Comparison of ENCODE assay signal across 8 cellular contexts in genomic region chr9:137590123-137590468, GRCh38. TPM values are rescaled to one million over a fixed set of nuclear protein-coding genes. Genes with fewer than 3 reads are reported as not detected.
DNase-seq lines count a peak whose midpoint lies in the region; ATAC-seq and TF ChIP-seq lines count a peak whose summit lies in the region.

No MANE protein-coding gene starts in this region.

- DNase-seq in MM.1S (no peak), fibroblast of the aortic adventitia (ENCODE audit: low read depth) (no peak), cerebellum (ENCODE audit: low spot score) (no peak)
- DNase-seq in stimulated activated effector memory CD8-positive, alpha-beta T cell treated with anti-CD3 and anti-CD28 coated beads, Interleukin-12 subunit alpha, Interleukin-12 subunit beta, amount 100 ng/mL, for 72 hours (ENCODE audit: low spot score in 2 of 2), result no peak

- peaks cover 36% of the 10 kb centered on the region for H3K79me2 ChIP-seq in MM.1S (ENCODE audit: low read length)

- H3K9me3 Mint-ChIP-seq in stimulated activated effector memory CD8-positive, alpha-beta T cell treated with anti-CD3 and anti-CD28 coated beads, Interleukin-12 subunit alpha, Interleukin-12 subunit beta, amount 100 ng/mL, for 72 hours, result no peaks in the 10 kb centered on the region

- H3K36me3 ChIP-seq in MM.1S (replicated peaks; ENCODE audit: insufficient read depth, low read length), result peaks cover 6% of the 10 kb centered on the region; the same call in 1 of the 2 replicates

- H4K20me1 ChIP-seq in MM.1S (ENCODE audit: insufficient read depth, low read length), result no peaks in the 10 kb centered on the region; the same call in 1 of the 2 replicates

- no peaks in the 10 kb centered on the region for H3K27me3 ChIP-seq in MM.1S (replicated peaks; ENCODE audit: insufficient read depth, low read length)

- H3K27ac Mint-ChIP-seq in stimulated activated effector memory CD8-positive, alpha-beta T cell treated with anti-CD3 and anti-CD28 coated beads, Interleukin-12 subunit alpha, Interleukin-12 subunit beta, amount 100 ng/mL, for 72 hours, result no peak overlapping the region

- no peaks in the 10 kb centered on the region for H3K9me2 ChIP-seq in MM.1S (replicated peaks; ENCODE audit: insufficient read depth, low read length)

- TF ChIP-seq CTCF in MM.1S (IDR thresholded peaks at IDR 0.05; ENCODE audit: low read length) (no peak), fibroblast of the aortic adventitia (IDR thresholded peaks at IDR 0.05; ENCODE audit: insufficient read depth, low read length) (no peak)

- H3K9ac ChIP-seq in MM.1S (ENCODE audit: low read length), result no peak overlapping the region; the same call in 1 of the 2 replicates

- H3K27ac ChIP-seq in MM.1S (ENCODE audit: low read length), result no peak overlapping the region

- no peaks in the 10 kb centered on the region for H3F3A ChIP-seq in MM.1S (ENCODE audit: insufficient read depth, low read length)

- H2AFZ ChIP-seq in MM.1S (ENCODE audit: low read length), result no peak overlapping the region

- no peak overlapping the region for H3K4me2 ChIP-seq in MM.1S (ENCODE audit: low read depth, low read length)

- peaks cover 6% of the 10 kb centered on the region for H3K4me1 ChIP-seq in MM.1S (ENCODE audit: low read length)

- H3K36me3 Mint-ChIP-seq in stimulated activated effector memory CD8-positive, alpha-beta T cell treated with anti-CD3 and anti-CD28 coated beads, Interleukin-12 subunit alpha, Interleukin-12 subunit beta, amount 100 ng/mL, for 72 hours, result peaks cover 39% of the 10 kb centered on the region

- H3K4me1 Mint-ChIP-seq in stimulated activated effector memory CD8-positive, alpha-beta T cell treated with anti-CD3 and anti-CD28 coated beads, Interleukin-12 subunit alpha, Interleukin-12 subunit beta, amount 100 ng/mL, for 72 hours, result peaks cover 19% of the 10 kb centered on the region

- H3K4me3 ChIP-seq in MM.1S (ENCODE audit: low read length) (peak overlapping the region; percentile 93; the same call in 1 of the 2 replicates), fibroblast of the aortic adventitia (ENCODE audit: low read depth, low read length) (peak overlapping the region; percentile 77)

- no peaks in the 10 kb centered on the region for H3K9me3 ChIP-seq in MM.1S (replicated peaks; ENCODE audit: insufficient read depth, low read length)

- H3K4me3 Mint-ChIP-seq in stimulated activated effector memory CD8-positive, alpha-beta T cell treated with anti-CD3 and anti-CD28 coated beads, Interleukin-12 subunit alpha, Interleukin-12 subunit beta, amount 100 ng/mL, for 72 hours, result peak overlapping the region; percentile 82

- ATAC-seq in GM21367 (IDR thresholded peaks at IDR 0.05; ENCODE audit: unreplicated experiment) (peak; percentile 17), GM21528 (IDR thresholded peaks at IDR 0.05; ENCODE audit: low FRiP score, unreplicated experiment) (no peak), HG02840 (IDR thresholded peaks at IDR 0.05; ENCODE audit: low FRiP score, unreplicated experiment) (no peak), GM19397 (IDR thresholded peaks at IDR 0.05; ENCODE audit: unreplicated experiment) (no peak)
- peak; percentile 53 for ATAC-seq in stimulated activated effector memory CD8-positive, alpha-beta T cell treated with anti-CD3 and anti-CD28 coated beads, Interleukin-12 subunit alpha, Interleukin-12 subunit beta, amount 100 ng/mL, for 72 hours

RNA-seq across cellular contexts. Expression of gene ZMYND19, which starts 0.2 kb away (rescaled TPM):
- total RNA-seq in fibroblast of the aortic adventitia (ENCODE audit: low replicate concordance), result 5.1 and 15.5 TPM in 2 replicates
- total RNA-seq in cerebellum, result 12.7 TPM

RNA-seq across cellular contexts. Expression of gene DPH7, which starts 11.4 kb away (rescaled TPM):
- total RNA-seq in fibroblast of the aortic adventitia (ENCODE audit: low replicate concordance) (16.1 and 20.2 TPM in 2 replicates), cerebellum (34.2 TPM)

RNA-seq across cellular contexts. Expression of gene ARRDC1, which starts 15.4 kb away (rescaled TPM):
- total RNA-seq in fibroblast of the aortic adventitia (ENCODE audit: low replicate concordance), result 1.8 and 15.0 TPM in 2 replicates
- 25.8 TPM for total RNA-seq in cerebellum

RNA-seq across cellular contexts. Expression of gene EHMT1, which starts 28.7 kb away (rescaled TPM):
- total RNA-seq in fibroblast of the aortic adventitia (ENCODE audit: low replicate concordance) (31.4 and 41.8 TPM in 2 replicates), cerebellum (70.7 TPM)

RNA-seq across cellular contexts. Expression of gene MRPL41, which starts 38.4 kb away (rescaled TPM):
- 27.7 and 81.1 TPM in 2 replicates for total RNA-seq in fibroblast of the aortic adventitia (ENCODE audit: low replicate concordance)
- total RNA-seq in cerebellum, result 13.7 TPM

Comparison
In these comparisons a context has a peak if more than half of its experiments do, and no peak if none do; other contexts are left out.
1. ATAC-seq: peak in GM21367 (single experiment) and stimulated activated effector memory CD8-positive, alpha-beta T cell treated with anti-CD3 and anti-CD28 coated beads, Interleukin-12 subunit alpha, Interleukin-12 subunit beta, amount 100 ng/mL, for 72 hours (single experiment); none in GM21528 (single experiment), HG02840 (single experiment) and GM19397 (single experiment).